Comparison of ENCODE assay signal across 1 cellular context in the genomic region with DNA sequence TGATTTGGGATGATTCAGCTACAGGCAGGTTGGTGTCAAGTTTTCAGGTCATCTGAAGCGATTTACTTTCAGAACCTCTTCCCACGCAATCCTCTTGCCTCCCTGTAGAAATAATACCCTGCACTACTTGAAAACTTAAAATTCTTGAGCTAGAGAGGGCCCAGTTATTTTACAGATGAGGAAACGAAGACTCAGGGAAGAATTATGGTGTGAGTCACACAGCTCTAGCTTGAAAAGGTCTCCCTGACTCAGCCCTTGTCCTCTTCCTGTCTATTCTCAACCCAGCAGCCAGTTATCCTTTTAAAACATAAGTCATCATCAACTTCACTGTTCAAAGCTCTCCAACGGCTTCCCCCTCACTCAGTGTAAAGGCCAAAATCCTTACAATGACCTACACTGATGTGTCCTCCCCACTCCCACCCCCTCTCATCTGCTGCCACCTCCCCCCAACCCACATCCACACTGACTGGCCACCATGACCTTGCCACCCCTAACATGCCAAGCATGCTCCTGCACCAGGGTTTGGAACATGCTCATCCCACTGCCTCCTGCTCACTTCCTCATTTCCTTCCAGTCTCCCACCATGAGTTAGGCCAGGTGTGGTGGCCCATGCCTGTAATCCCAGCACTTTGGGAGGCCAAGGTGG.
TF ChIP-seq lines count a peak whose summit lies in the region.

No MANE protein-coding gene starts in this region.

TF ChIP-seq in HepG2, 621 proteins besides CTCF, POLR2A, EP300 and RAD21 (continued from another document):
- TF ChIP-seq MNT (IDR thresholded peaks at IDR 0.05) (no peak), ETV5 (CRISPR knock-in tag; IDR thresholded peaks at IDR 0.05; ENCODE audit: borderline replicate concordance) (peak; percentile 36; the same call in 1 of the 2 replicates), HMGXB4 (CRISPR knock-in tag; IDR thresholded peaks at IDR 0.05; ENCODE audit: borderline replicate concordance in 1 of 2, low read depth in 1 of 2) (no peak), ZNF619 (CRISPR knock-in tag; IDR thresholded peaks at IDR 0.05) (no peak)
TF ChIP-seq in HepG2: peak in this region for 3.
